ENCODE assay signal across 8 cellular contexts in the genomic region with DNA sequence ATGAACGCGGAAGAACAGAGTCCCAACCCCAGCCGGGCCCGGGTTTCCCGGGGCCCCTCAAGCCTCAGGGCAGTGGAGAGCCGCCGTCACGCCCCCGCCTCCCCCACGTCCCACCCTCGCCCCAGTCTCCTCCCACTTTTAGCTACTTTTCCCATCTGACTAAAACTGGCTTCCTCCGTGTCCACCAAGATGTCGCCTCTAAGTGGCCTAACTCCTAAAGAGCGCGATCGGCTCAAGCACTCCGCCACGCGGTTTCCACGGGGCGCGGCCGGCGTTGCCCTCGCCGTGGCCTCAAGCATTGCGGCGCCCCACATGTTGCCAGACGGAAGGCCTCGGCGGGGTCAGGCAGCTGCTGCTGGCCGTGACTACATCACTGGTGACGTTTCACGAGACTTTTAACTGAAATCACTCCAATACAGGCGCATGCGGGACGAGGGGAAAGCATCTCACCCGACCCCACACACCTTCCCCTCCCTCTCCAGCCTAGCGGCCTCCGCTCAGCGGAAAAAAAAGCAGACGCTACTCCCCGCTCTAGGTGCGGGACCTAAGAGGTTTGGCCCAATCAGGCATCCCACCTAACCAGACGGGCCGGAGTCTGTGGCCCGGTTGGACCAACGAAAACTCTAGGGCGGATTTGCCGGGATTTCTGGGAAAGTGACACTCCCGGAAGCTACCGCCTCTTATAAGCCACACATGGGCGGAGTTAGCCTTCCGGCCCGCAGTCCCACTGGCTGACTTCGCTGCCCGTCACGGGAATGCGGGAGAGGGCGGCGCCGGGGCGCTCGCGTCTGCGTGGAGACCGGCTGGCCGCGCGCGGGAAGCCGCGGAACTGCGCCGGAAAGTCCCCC. TPM values are rescaled to one million over a fixed set of nuclear protein-coding genes. Genes with fewer than 3 reads are reported as not detected.
DNase-seq lines count a peak whose midpoint lies in the region; ATAC-seq and TF ChIP-seq lines count a peak whose summit lies in the region.

TSS of gene NXT1 (plus strand) at position 785 of the 848 bp plus-strand sequence. CDS start 3,251 bp downstream, outside the sequence.

- H3K27me3 ChIP-seq in BJ (ENCODE audit: control insufficient read depth, insufficient read depth, low read length) (no peaks in the 10 kb centered on the region), colonic mucosa (no peaks in the 10 kb centered on the region), layer of hippocampus (ENCODE audit: control insufficient read depth, insufficient read depth, low read length) (no peaks in the 10 kb centered on the region)

- DNase-seq in BJ (ENCODE audit: low read depth) (peak; percentile 95), NCI-H526 treated with DMSO at 0.1 percent for 48 hours (lab: John Stamatoyannopoulos, UW) (peak; percentile 98), colonic mucosa (peak; percentile 98)
- DNase-seq in activated CD4-positive, alpha-beta T cell treated with anti-CD3 and anti-CD28 coated beads, Interleukin-2, amount 10 ng/mL, durations not matched to agents 24 days and 14 days: peak; percentile 99
- DNase-seq in stimulated activated CD4-positive, alpha-beta T cell treated with anti-CD3 and anti-CD28 coated beads, Interleukin-1b, Interleukin-23, amount 100 ng/mL, for 4 hours (ENCODE audit: low read depth in 2 of 2): peak; percentile 93 to 95

- H3K27ac Mint-ChIP-seq in activated CD4-positive, alpha-beta T cell treated with anti-CD3 and anti-CD28 coated beads, Interleukin-2, amount 10 ng/mL, durations not matched to agents 24 days and 14 days: peak within 1 kb of the TSS; percentile 100

- POLR2A ChIA-PET in BJ (lab: Charles Lee): interaction anchor here (0.6 to 1.5 kb wide), 5 partner anchors 9 to 554 kb away, joined by 3 to 15 read pairs (median 6); no protein-coding TSS in a partner anchor

- no peaks in the 10 kb centered on the region for H3K27me3 Mint-ChIP-seq in activated CD4-positive, alpha-beta T cell treated with anti-CD3 and anti-CD28 coated beads, Interleukin-2, amount 10 ng/mL, durations not matched to agents 24 days and 14 days

- H3K4me1 ChIP-seq in colonic mucosa: peaks cover 8% of the 10 kb centered on the region

- peak within 1 kb of the TSS; percentile 76 for H3K4me3 ChIP-seq in BJ (ENCODE audit: low read depth, low read length)
- H3K4me3 ChIP-seq in colonic mucosa: peak within 1 kb of the TSS; percentile 94

- intact Hi-C loops in activated CD4-positive, alpha-beta T cell treated with anti-CD3 and anti-CD28 coated beads, Interleukin-2, amount 10 ng/mL, durations not matched to agents 24 days and 14 days (cut with micrococcal nuclease): loop anchor here (1.0 kb wide), 4 partner anchors 8 to 71 kb away; partner anchors contain the start of genes GZF1 and NAPB
- intact Hi-C loops in colonic mucosa (cut with DNase I): no loop called here

- TF ChIP-seq CTCF in BJ (IDR thresholded peaks at IDR 0.05; ENCODE audit: insufficient read depth, low read depth, low read length) (no peak; the same call in none of the 2 replicates), colonic mucosa (IDR thresholded peaks at IDR 0.05) (peak; percentile 22)

- peak within 1 kb of the TSS; percentile 96 for H3K27ac ChIP-seq in colonic mucosa
- H3K27ac ChIP-seq in layer of hippocampus (ENCODE audit: low read depth, low read length): peak within 1 kb of the TSS; percentile 97

- CTCF ChIA-PET in BJ (lab: Yijun Ruan, JAX): interaction anchor here (0.7 to 2.4 kb wide), 7 partner anchors 10 to 660 kb away, joined by 3 to 17 read pairs (median 4); no protein-coding TSS in a partner anchor

- H3K9me3 Mint-ChIP-seq in activated CD4-positive, alpha-beta T cell treated with anti-CD3 and anti-CD28 coated beads, Interleukin-2, amount 10 ng/mL, durations not matched to agents 24 days and 14 days: no peaks in the 10 kb centered on the region

- ATAC-seq in GM19324 (IDR thresholded peaks at IDR 0.05; ENCODE audit: low FRiP score, unreplicated experiment) (peak; percentile 90), HG03469 (IDR thresholded peaks at IDR 0.05; ENCODE audit: unreplicated experiment) (peak; percentile 76)

- H3K4me3 Mint-ChIP-seq in activated CD4-positive, alpha-beta T cell treated with anti-CD3 and anti-CD28 coated beads, Interleukin-2, amount 10 ng/mL, durations not matched to agents 24 days and 14 days: peak within 1 kb of the TSS; percentile 88

- H3K36me3 Mint-ChIP-seq in activated CD4-positive, alpha-beta T cell treated with anti-CD3 and anti-CD28 coated beads, Interleukin-2, amount 10 ng/mL, durations not matched to agents 24 days and 14 days (ENCODE audit: low read depth): peaks cover 21% of the 10 kb centered on the region

- H3K9ac ChIP-seq in colonic mucosa (ENCODE audit: low read depth in 2 of 2, low read length in 2 of 2): peak within 1 kb of the TSS; percentile 90 to 98

- H3K36me3 ChIP-seq in BJ (ENCODE audit: control insufficient read depth, insufficient read depth, low read length) (peaks cover 2% of the 10 kb centered on the region; the same call in 1 of the 2 replicates), colonic mucosa (no peaks in the 10 kb centered on the region)

- H3K9me3 ChIP-seq in colonic mucosa: no peaks in the 10 kb centered on the region

- H3K4me1 Mint-ChIP-seq in activated CD4-positive, alpha-beta T cell treated with anti-CD3 and anti-CD28 coated beads, Interleukin-2, amount 10 ng/mL, durations not matched to agents 24 days and 14 days: peaks cover 30% of the 10 kb centered on the region

RNA-seq across cellular contexts. Expression of gene NXT1, which starts in this region (rescaled TPM):
- polyA plus RNA-seq in BJ (2011; rRNA removed): 19.2 and 24.2 TPM in 2 replicates
- 7.4 and 8.7 TPM in 2 replicates for polyA minus RNA-seq in BJ (2011; rRNA and poly(A)+ RNA removed)
- total RNA-seq in activated CD4-positive, alpha-beta T cell treated with anti-CD3 and anti-CD28 coated beads, Interleukin-2, amount 10 ng/mL, durations not matched to agents 24 days and 14 days: 57.0 and 59.9 TPM in 2 replicates
- 10 to 100 TPM; 12.4 to 16.6 TPM for total RNA-seq in colonic mucosa

Comparison
In these comparisons a context has a peak if more than half of its experiments do, and no peak if none do; other contexts are left out.
1. Peak in every context shown above with its lines: DNase-seq, ATAC-seq, H3K4me3 ChIP-seq and H3K27ac ChIP-seq.